8 cellular contexts compared by ENCODE assay signal in genomic region chr10:42753126-42753506, GRCh38. TPM values are rescaled to one million over a fixed set of nuclear protein-coding genes. Genes with fewer than 3 reads are reported as not detected.
DNase-seq lines count a peak whose midpoint lies in the region; ATAC-seq and TF ChIP-seq lines count a peak whose summit lies in the region.

No MANE protein-coding gene starts in this region.

- DNase-seq in BE2C (peak; percentile 79), NCI-H345 (lab: John Stamatoyannopoulos, UW) (peak; percentile 57), esophagus squamous epithelium (lab: John Stamatoyannopoulos, UW) (no peak)
- peak; percentile 78 for DNase-seq in activated T-cell treated with anti-CD3 and anti-CD28 coated beads, Interleukin-2, amount 50 U/mL, for 1 hour
- DNase-seq in stimulated activated CD8-positive, alpha-beta memory T cell treated with anti-CD3 and anti-CD28 coated beads, Interleukin-4, amount 100 ng/mL, for 24 hours (ENCODE audit: low read depth): peak; percentile 67

- no peaks in the 10 kb centered on the region for H3K9me3 ChIP-seq in BE2C
- H3K9me3 ChIP-seq in esophagus squamous epithelium: no peaks in the 10 kb centered on the region
- no peaks in the 10 kb centered on the region for H3K9me3 ChIP-seq in muscle layer of duodenum (ENCODE audit: control insufficient read depth in 1 of 2, low read length in 2 of 2)

- TF ChIP-seq POLR2A in esophagus squamous epithelium (IDR thresholded peaks at IDR 0.05): peak in 1 of 4 donors; percentile 13

- WGBS in esophagus squamous epithelium, 2 donors: 20% methylated on average over 5 of the region's 28 CpGs; no CpG with 5 or more reads in 1 of the 2 donors

- H3K27me3 ChIP-seq in BE2C: peaks cover 77% of the 10 kb centered on the region
- H3K27me3 ChIP-seq in esophagus squamous epithelium: peaks cover 0 to 73% (median 3%) of the 10 kb centered on the region in 4 donors
- H3K27me3 ChIP-seq in muscle layer of duodenum (ENCODE audit: low read depth, low read length): peaks cover 18% of the 10 kb centered on the region

- intact Hi-C loops in esophagus squamous epithelium (cut with DNase I): no loop called here

- ATAC-seq in GM21390 (IDR thresholded peaks at IDR 0.05; ENCODE audit: unreplicated experiment): peak; percentile 62
- ATAC-seq in GM21737 (IDR thresholded peaks at IDR 0.05; ENCODE audit: unreplicated experiment): no peak

- H3K4me1 ChIP-seq in BE2C (no peaks in the 10 kb centered on the region), esophagus squamous epithelium (peaks cover 11 to 48% (median 27%) of the 10 kb centered on the region in 3 donors), muscle layer of duodenum (ENCODE audit: control insufficient read depth in 1 of 2, insufficient read depth in 2 of 2, low read length in 2 of 2) (peaks cover 0 to 11% of the 10 kb centered on the region in 2 donors)

- H3K4me3 ChIP-seq in BE2C (ENCODE audit: low read depth, low read length) (peak overlapping the region; percentile 39), esophagus squamous epithelium (peak overlapping the region; percentile 45 to 70 (median 63)), muscle layer of duodenum (ENCODE audit: low read depth in 1 of 2, low read length in 2 of 2) (peak overlapping the region; percentile 59 to 88)

- H3K36me3 ChIP-seq in BE2C (no peaks in the 10 kb centered on the region), esophagus squamous epithelium (no peaks in the 10 kb centered on the region), muscle layer of duodenum (ENCODE audit: control insufficient read depth in 1 of 2, insufficient read depth in 2 of 2, low read length in 2 of 2) (no peaks in the 10 kb centered on the region)

- TF ChIP-seq CTCF in BE2C (IDR thresholded peaks at IDR 0.05; ENCODE audit: low read depth, low read length) (peak; percentile 86), esophagus squamous epithelium (IDR thresholded peaks at IDR 0.05) (peak; percentile 39 to 88 (median 77))

- H3K27ac ChIP-seq in esophagus squamous epithelium (peak overlapping the region; percentile 24 to 60 (median 57)), muscle layer of duodenum (ENCODE audit: low read length) (no peak overlapping the region)

RNA-seq across cellular contexts. Expression of gene BMS1, which starts 29.5 kb away (rescaled TPM):
- polyA plus RNA-seq in BE2C (2012; ENCODE audit: insufficient read depth, insufficient read length, low read depth): 23.5 TPM
- 10 to 100 TPM; 11.5 to 17.4 (median 16.7) TPM for total RNA-seq in esophagus squamous epithelium
